ENCODE assay signal across 24 cellular contexts in genomic region chr4:100098011-100098545, GRCh38.
DNase-seq lines count a peak whose midpoint lies in the region; ATAC-seq, FAIRE-seq and TF ChIP-seq lines count a peak whose summit lies in the region.
"Had no signal": no experiment of that assay in that cellular context is flagged by ENCODE, and none has a peak within 500 bp of the region (broad histone marks: within the 10 kb centered on the region; RNA-seq: fewer than 3 reads in every experiment).

No MANE protein-coding gene starts in this region.

- no peak overlapping the region; the same call in 1 of the 2 replicates for H2BK15ac ChIP-seq in H1 (ENCODE audit: low read length)
- H2BK15ac ChIP-seq in neuronal stem cell (ENCODE audit: low read length), result no peak overlapping the region

- no peak overlapping the region for H3K56ac ChIP-seq in H1 (replicated peaks; ENCODE audit: insufficient read length, low read depth, low read length)

- H3K23ac ChIP-seq in H1 (ENCODE audit: insufficient read length), result no peak overlapping the region
- H3K23ac ChIP-seq in neuronal stem cell (ENCODE audit: low read depth, low read length, poor library complexity), result no peak overlapping the region

- H3K4me3 Mint-ChIP-seq in activated naive CD4-positive, alpha-beta T cell treated with anti-CD3 and anti-CD28 coated beads for 36 hours, result no peak overlapping the region
- H3K4me3 Mint-ChIP-seq: CD4-positive, alpha-beta T cell; H9 had no signal

- H3K23me2 ChIP-seq in H1 (ENCODE audit: low read depth, low read length), result no peaks in the 10 kb centered on the region

- no peaks in the 10 kb centered on the region for H3K79me1 ChIP-seq in H1 (ENCODE audit: low read depth, low read length)
- H3K79me1 ChIP-seq in neuronal stem cell (ENCODE audit: low read depth, low read length), result no peaks in the 10 kb centered on the region

- no peaks in the 10 kb centered on the region for H3K9me3 Mint-ChIP-seq in activated naive CD4-positive, alpha-beta T cell treated with anti-CD3 and anti-CD28 coated beads for 36 hours
- H3K9me3 Mint-ChIP-seq: CD4-positive, alpha-beta T cell; H9 had no signal

- DNase-seq in activated naive CD4-positive, alpha-beta T cell treated with anti-CD3 and anti-CD28 coated beads for 36 hours, result no peak
- no peak for DNase-seq in activated naive CD4-positive, alpha-beta T cell (lab: John Stamatoyannopoulos, UW)
- no peak for DNase-seq in H1 (ENCODE audit: low read depth in 1 of 2, low spot score in 2 of 2)
- DNase-seq in neuronal stem cell (ENCODE audit: low spot score), result no peak
- DNase-seq in left lung, result no peak
- no peak for DNase-seq in esophagus squamous epithelium (lab: John Stamatoyannopoulos, UW)
- DNase-seq: CD4-positive, alpha-beta T cell; GM23248; H9; KBM-7; MV-4-11; NCI-H1105; NCI-H1436 treated with DMSO at 0.1 percent for 48 hours; NCI-H187 treated with DMSO at 0.1 percent for 48 hours; NCI-H2171 treated with DMSO at 0.1 percent for 48 hours; NCI-H748 treated with DMSO at 0.1 percent for 48 hours; PC-9 had no signal

- H4K8ac ChIP-seq in H1 (ENCODE audit: extremely low read depth, insufficient read depth, low read length) (no peak overlapping the region), neuronal stem cell (ENCODE audit: low read depth, low read length) (no peak overlapping the region)

- peaks cover 55% of the 10 kb centered on the region for H3K4me1 Mint-ChIP-seq in activated naive CD4-positive, alpha-beta T cell treated with anti-CD3 and anti-CD28 coated beads for 36 hours (ENCODE audit: low read depth)

- H3K4me2 ChIP-seq in H1 (ENCODE audit: insufficient read depth in 1 of 2, low read depth in 2 of 2, low read length in 2 of 2) (no peak overlapping the region), neuronal stem cell (ENCODE audit: insufficient read depth, low read length, poor library complexity, severe bottlenecking) (no peak overlapping the region)
- H3K4me2 ChIP-seq: BLaER1 treated with 17β-estradiol and CSF1 and Interleukin-3, amounts not matched to agents 10 nM and 100 nM; PC-9 had no signal

- no peak overlapping the region for H4K91ac ChIP-seq in H1 (replicated peaks; ENCODE audit: insufficient read length, low read length)
- no peak overlapping the region for H4K91ac ChIP-seq in neuronal stem cell (ENCODE audit: low read depth, low read length, poor library complexity)

- H3K4ac ChIP-seq in H1 (replicated peaks; ENCODE audit: insufficient read length, low read depth, low read length) (no peak overlapping the region), neuronal stem cell (ENCODE audit: low read length) (no peak overlapping the region)

- H2BK20ac ChIP-seq in H1 (ENCODE audit: low read length), result no peak overlapping the region

- POLR2A ChIA-PET in H1 (lab: Charles Lee; ENCODE audit: partially characterized antibody), result interaction anchor here (0.8 kb wide), 1 partner anchor 149 kb away, joined by 3 read pairs; no protein-coding TSS in a partner anchor

- no peaks in the 10 kb centered on the region for H3K27me3 Mint-ChIP-seq in activated naive CD4-positive, alpha-beta T cell treated with anti-CD3 and anti-CD28 coated beads for 36 hours (ENCODE audit: low read depth)
- H3K27me3 Mint-ChIP-seq: CD4-positive, alpha-beta T cell had no signal

- no peak overlapping the region for H2BK120ac ChIP-seq in H1 (replicated peaks; ENCODE audit: low read depth, low read length)
- H2BK120ac ChIP-seq in neuronal stem cell (ENCODE audit: low read depth, low read length), result no peak overlapping the region

- no peak overlapping the region for H2BK12ac ChIP-seq in H1 (ENCODE audit: low read depth, low read length)
- no peak overlapping the region for H2BK12ac ChIP-seq in neuronal stem cell (ENCODE audit: low read length)

- H3K18ac ChIP-seq in H1 (ENCODE audit: extremely low read depth, low read length), result no peak overlapping the region
- H3K18ac ChIP-seq in neuronal stem cell (ENCODE audit: low read length), result peak overlapping the region; percentile 91

- no peaks in the 10 kb centered on the region for H3K9me3 ChIP-seq in H1 (ENCODE audit: insufficient read depth in 2 of 2, low read depth in 1 of 2, low read length in 1 of 2)
- H3K9me3 ChIP-seq in neuronal stem cell (replicated peaks in 1 of 2; ENCODE audit: control insufficient read depth in 2 of 2, insufficient read depth in 1 of 2, low read depth in 1 of 2, low read length in 2 of 2), result no peaks in the 10 kb centered on the region
- no peaks in the 10 kb centered on the region for H3K9me3 ChIP-seq in left lung
- no peaks in the 10 kb centered on the region for H3K9me3 ChIP-seq in esophagus squamous epithelium
- H3K9me3 ChIP-seq: BLaER1 treated with 17β-estradiol and CSF1 and Interleukin-3, amounts not matched to agents 10 nM and 100 nM; SJCRH30 had no signal

- TF ChIP-seq EP300 in H1 (IDR thresholded peaks at IDR 0.05; ENCODE audit: borderline replicate concordance in 1 of 2, low read depth in 2 of 2, low read length in 2 of 2), result no peak

- no peaks in the 10 kb centered on the region for H3K36me3 ChIP-seq in H1 (ENCODE audit: control insufficient read depth in 2 of 4, insufficient read depth in 4 of 4, low read length in 3 of 4)
- H3K36me3 ChIP-seq in neuronal stem cell (replicated peaks in 1 of 2; ENCODE audit: control insufficient read depth in 2 of 2, insufficient read depth in 2 of 2, low read length in 2 of 2), result no peaks in the 10 kb centered on the region
- H3K36me3 ChIP-seq in left lung, result no peaks in the 10 kb centered on the region
- no peaks in the 10 kb centered on the region for H3K36me3 ChIP-seq in esophagus squamous epithelium
- H3K36me3 ChIP-seq: BLaER1 treated with 17β-estradiol and CSF1 and Interleukin-3, amounts not matched to agents 10 nM and 100 nM; SJCRH30 had no signal

- FAIRE-seq in H1 (lab: Jason Lieb, UNC), result no peak
- FAIRE-seq: A204.1, GM18507, HTR-8/SVneo had no signal

- H3K27ac ChIP-seq in H1 (ENCODE audit: low read depth, low read length), result no peak overlapping the region
- H3K27ac ChIP-seq in neuronal stem cell (replicated peaks; ENCODE audit: low read length), result no peak overlapping the region
- no peak overlapping the region for H3K27ac ChIP-seq in left lung
- H3K27ac ChIP-seq in esophagus squamous epithelium, result no peak overlapping the region
- H3K27ac ChIP-seq: BLaER1 treated with 17β-estradiol and CSF1 and Interleukin-3, amounts not matched to agents 10 nM and 100 nM; GM23248; PC-9; SJCRH30 had no signal

- H3K27me3 ChIP-seq in H1 (replicated peaks in 1 of 4; ENCODE audit: control insufficient read depth in 3 of 4, extremely low read depth in 1 of 4, insufficient read depth in 3 of 4, low read length in 3 of 4), result no peaks in the 10 kb centered on the region
- H3K27me3 ChIP-seq in neuronal stem cell (ENCODE audit: control insufficient read depth in 3 of 3, insufficient read depth in 3 of 3, low read depth in 1 of 3, low read length in 3 of 3), result peaks cover 0 to 14% (median 0%) of the 10 kb centered on the region in 3 experiments
- H3K27me3 ChIP-seq in left lung, result no peaks in the 10 kb centered on the region
- H3K27me3 ChIP-seq in esophagus squamous epithelium, result no peaks in the 10 kb centered on the region
- H3K27me3 ChIP-seq: BLaER1 treated with 17β-estradiol and CSF1 and Interleukin-3, amounts not matched to agents 10 nM and 100 nM; SJCRH30 had no signal

- WGBS in H1 (ENCODE audit: extremely low coverage in 1 of 2, insufficient coverage in 1 of 2, insufficient read length in 1 of 2, insufficient replicate concordance in 2 of 2, low coverage in 1 of 2, low lambda C conversion rate in 2 of 2, missing lambda C conversion rate in 1 of 2), 2 experiments, result 83% methylated on average over 7 of the region's 7 CpGs; no CpG with 5 or more reads in 1 of the 2 experiments
- no CpG with 5 or more reads among the region's 7 CpGs for WGBS in neuronal stem cell (ENCODE audit: extremely low coverage in 2 of 2, insufficient read length in 2 of 2, insufficient replicate concordance in 1 of 2), 2 donors
- 67 to 84% methylated on average over 5 to 6 of the region's 7 CpGs for WGBS in esophagus squamous epithelium, 2 donors

- no peak overlapping the region for H3K4me3 ChIP-seq in H1 (ENCODE audit: extremely low read depth in 1 of 4, insufficient read depth in 2 of 4, low read depth in 3 of 4, low read length in 4 of 4)
- H3K4me3 ChIP-seq in neuronal stem cell (ENCODE audit: low read length in 2 of 2), result no peak overlapping the region
- H3K4me3 ChIP-seq in left lung, result no peak overlapping the region
- no peak overlapping the region for H3K4me3 ChIP-seq in esophagus squamous epithelium
- H3K4me3 ChIP-seq: BLaER1 treated with 17β-estradiol and CSF1 and Interleukin-3, amounts not matched to agents 10 nM and 100 nM; GM23248; PC-9; SJCRH30 had no signal

- H3K36me3 Mint-ChIP-seq in activated naive CD4-positive, alpha-beta T cell treated with anti-CD3 and anti-CD28 coated beads for 36 hours (ENCODE audit: low read depth), result no peaks in the 10 kb centered on the region

- no peak for TF ChIP-seq CTCF in H1 (IDR thresholded peaks at IDR 0.05; ENCODE audit: control extremely low read depth in 1 of 3, insufficient read depth in 1 of 3, low read depth in 1 of 3, low read length in 3 of 3)
- TF ChIP-seq CTCF in left lung (IDR thresholded peaks at IDR 0.05), result no peak
- TF ChIP-seq CTCF in esophagus squamous epithelium (IDR thresholded peaks at IDR 0.05), result no peak

- H2BK5ac ChIP-seq in H1 (ENCODE audit: low read depth, low read length) (no peak overlapping the region), neuronal stem cell (ENCODE audit: low read length) (no peak overlapping the region)

- ATAC-seq in GM18868 (IDR thresholded peaks at IDR 0.05; ENCODE audit: unreplicated experiment), result no peak
- ATAC-seq in left lung, result no peak
- ATAC-seq: Right ventricle myocardium inferior had no signal

- no peak overlapping the region for H2AK5ac ChIP-seq in H1 (ENCODE audit: low read depth, low read length)
- no peak overlapping the region for H2AK5ac ChIP-seq in neuronal stem cell (ENCODE audit: low read depth, low read length)

- H3K79me2 ChIP-seq in H1 (ENCODE audit: control insufficient read depth in 1 of 2, insufficient read depth in 2 of 2, low read length in 2 of 2), result no peaks in the 10 kb centered on the region

- TF ChIP-seq POLR2A in H1 (IDR thresholded peaks at IDR 0.05; ENCODE audit: control extremely low read depth in 1 of 2, low read depth in 2 of 2, low read length in 2 of 2) (no peak), esophagus squamous epithelium (IDR thresholded peaks at IDR 0.05) (no peak)

- H3K27ac Mint-ChIP-seq in activated naive CD4-positive, alpha-beta T cell treated with anti-CD3 and anti-CD28 coated beads for 36 hours, result peak overlapping the region; percentile 1
- H3K27ac Mint-ChIP-seq: CD4-positive, alpha-beta T cell; H9 had no signal

- no peak overlapping the region for H3K9ac ChIP-seq in H1 (replicated peaks in 1 of 4; ENCODE audit: extremely low read depth in 1 of 4, low read depth in 3 of 4, low read length in 3 of 4)
- H3K9ac ChIP-seq in neuronal stem cell (ENCODE audit: low read depth, low read length, poor library complexity), result no peak overlapping the region
- H3K9ac ChIP-seq: BLaER1 treated with 17β-estradiol and CSF1 and Interleukin-3, amounts not matched to agents 10 nM and 100 nM; GM23248 had no signal

- CTCF ChIA-PET in activated naive CD4-positive, alpha-beta T cell treated with anti-CD3 and anti-CD28 coated beads for 36 hours (lab: Charles Lee), result interaction anchor here (0.8 to 2.8 kb wide), 2 partner anchors 15 to 100 kb away, joined by 3 to 7 read pairs; no protein-coding TSS in a partner anchor
- CTCF ChIA-PET in H1 (lab: Charles Lee; ENCODE audit: partially characterized antibody), result interaction anchor here (0.8 to 1.4 kb wide), 5 partner anchors 8 to 151 kb away, joined by 3 to 8 read pairs (median 4); no protein-coding TSS in a partner anchor

- H3K14ac ChIP-seq in H1 (ENCODE audit: insufficient read length) (no peak overlapping the region), neuronal stem cell (ENCODE audit: low read length) (no peak overlapping the region)

- peaks cover 4 to 8% (median 5%) of the 10 kb centered on the region in 4 experiments; a peak in 4 of 7 replicates for H3K4me1 ChIP-seq in H1 (replicated peaks in 1 of 4; ENCODE audit: control insufficient read depth in 3 of 4, insufficient read depth in 4 of 4, low read length in 3 of 4)
- H3K4me1 ChIP-seq in neuronal stem cell (ENCODE audit: control insufficient read depth in 2 of 2, insufficient read depth in 1 of 2, low read depth in 1 of 2, low read length in 2 of 2), result peaks cover 0 to 10% of the 10 kb centered on the region in 2 donors
- peaks cover 0 to 21% of the 10 kb centered on the region in 2 donors for H3K4me1 ChIP-seq in left lung
- peaks cover 0 to 15% (median 12%) of the 10 kb centered on the region in 3 donors for H3K4me1 ChIP-seq in esophagus squamous epithelium

- no peak for TF ChIP-seq RAD21 in H1 (IDR thresholded peaks at IDR 0.05 in 1 of 2, conservative IDR thresholded peaks at IDR 0.05 in 1 of 2; ENCODE audit: low read depth in 2 of 2, low read length in 2 of 2)

- intact Hi-C loops in activated naive CD4-positive, alpha-beta T cell treated with anti-CD3 and anti-CD28 coated beads for 36 hours (cut with micrococcal nuclease), result loop anchor here (5.0 to 10.0 kb wide), 2 partner anchors 591 to 797 kb away; no protein-coding TSS in a partner anchor
- intact Hi-C loops in left lung (cut with DNase I) (no loop called here), esophagus squamous epithelium (cut with DNase I) (no loop called here)

- no peaks in the 10 kb centered on the region for H4K20me1 ChIP-seq in H1 (replicated peaks in 1 of 2; ENCODE audit: control insufficient read depth in 1 of 2, insufficient read depth in 2 of 2, low read length in 2 of 2)
- H4K20me1 ChIP-seq: BLaER1 treated with 17β-estradiol and CSF1 and Interleukin-3, amounts not matched to agents 10 nM and 100 nM had no signal

- H2AFZ ChIP-seq in H1 (ENCODE audit: low read length), result peak overlapping the region; percentile 49; the same call in 1 of the 2 replicates
- H2AFZ ChIP-seq in neuronal stem cell (ENCODE audit: low read length), result no peak overlapping the region
- H2AFZ ChIP-seq: GM23248, PC-9 had no signal

- no peak overlapping the region for H4K5ac ChIP-seq in H1 (ENCODE audit: insufficient read length, low read depth, low read length)
